ENCODE assay signal across 32 cellular contexts in genomic region chr12:132926417-132926833, GRCh38. TPM values are rescaled to one million over a fixed set of nuclear protein-coding genes. Genes with fewer than 3 reads are reported as not detected.
DNase-seq lines count a peak whose midpoint lies in the region; ATAC-seq and TF ChIP-seq lines count a peak whose summit lies in the region.
"Had no signal": no experiment of that assay in that cellular context is flagged by ENCODE, and none has a peak within 500 bp of the region (broad histone marks: within the 10 kb centered on the region; RNA-seq: fewer than 3 reads in every experiment).

No MANE protein-coding gene starts in this region.

- H3K36me3 ChIP-seq in iPS-18a (ENCODE audit: control insufficient read depth, low read depth, low read length): peaks cover 3% of the 10 kb centered on the region
- peaks cover 42 to 60% (median 48%) of the 10 kb centered on the region in 3 donors for H3K36me3 ChIP-seq in skeletal muscle tissue (ENCODE audit: control insufficient read depth in 3 of 3, insufficient read depth in 3 of 3, low read length in 3 of 3)

- intact Hi-C loops in Calu3 (cut with micrococcal nuclease; ENCODE audit: unreplicated experiment): no loop called here

- no peak overlapping the region for H3K4me3 Mint-ChIP-seq in Calu3 (ENCODE audit: low read depth, unreplicated experiment)
- H3K4me3 Mint-ChIP-seq: activated CD4-positive, alpha-beta memory T cell treated with anti-CD3 and anti-CD28 coated beads for 36 hours; central memory CD8-positive, alpha-beta T cell; stimulated activated effector memory CD8-positive, alpha-beta T cell treated with anti-CD3 and anti-CD28 coated beads, Interleukin-12 subunit alpha, Interleukin-12 subunit beta, amount 100 ng/mL, for 72 hours had no signal

- no peaks in the 10 kb centered on the region for H3K27me3 Mint-ChIP-seq in Calu3 (ENCODE audit: unreplicated experiment)
- H3K27me3 Mint-ChIP-seq: activated CD4-positive, alpha-beta memory T cell treated with anti-CD3 and anti-CD28 coated beads for 36 hours; central memory CD8-positive, alpha-beta T cell; naive B cell had no signal

- H3K4me3 ChIP-seq in astrocyte of the spinal cord (ENCODE audit: low read depth, low read length) (no peak overlapping the region), iPS-18a (ENCODE audit: low read length) (peak overlapping the region; percentile 4), skeletal muscle tissue (ENCODE audit: low read length in 3 of 3) (peak overlapping the region in 2 of 3 donors; percentile 9 to 44)
- H3K4me3 ChIP-seq: body of pancreas, dorsolateral prefrontal cortex, gastroesophageal sphincter, prostate gland had no signal

- no peaks in the 10 kb centered on the region for H3K4me1 ChIP-seq in iPS-18a (ENCODE audit: control insufficient read depth, low read depth, low read length)
- no peaks in the 10 kb centered on the region for H3K4me1 ChIP-seq in skeletal muscle tissue (ENCODE audit: control insufficient read depth in 3 of 3, insufficient read depth in 3 of 3, low read length in 3 of 3)
- H3K4me1 ChIP-seq: body of pancreas, Caco-2, gastroesophageal sphincter, prostate gland had no signal

- no peak for ATAC-seq in HG03175 (IDR thresholded peaks at IDR 0.05; ENCODE audit: unreplicated experiment)
- ATAC-seq: body of pancreas; gastroesophageal sphincter; left lobe of liver; Right ventricle myocardium inferior; stimulated activated effector memory CD8-positive, alpha-beta T cell treated with anti-CD3 and anti-CD28 coated beads, Interleukin-12 subunit alpha, Interleukin-12 subunit beta, amount 100 ng/mL, for 72 hours had no signal

- no peak for TF ChIP-seq CTCF in Calu3 (IDR thresholded peaks at IDR 0.05; ENCODE audit: unreplicated experiment)
- no peak for TF ChIP-seq CTCF in astrocyte of the spinal cord (IDR thresholded peaks at IDR 0.05; ENCODE audit: low read depth, low read length)

- peaks cover 46% of the 10 kb centered on the region for H3K9me3 Mint-ChIP-seq in Calu3 (ENCODE audit: low read depth, unreplicated experiment)

- no TSS peak for BruUV-seq in Calu3 (replicated peaks; lab: Mats Ljungman, UMichigan)

- no peak overlapping the region for H3K9ac ChIP-seq in iPS-18a (ENCODE audit: low read length)
- H3K9ac ChIP-seq in skeletal muscle tissue (ENCODE audit: low read depth in 1 of 3, low read length in 3 of 3): no peak overlapping the region

- in situ Hi-C loops in astrocyte of the spinal cord (cut with HindIII; ENCODE audit: low sequenced_read_pairs): no loop called here

- H3K36me3 Mint-ChIP-seq in Calu3 (ENCODE audit: insufficient read depth, unreplicated experiment): peaks cover 33% of the 10 kb centered on the region
- H3K36me3 Mint-ChIP-seq: stimulated activated effector memory CD8-positive, alpha-beta T cell treated with anti-CD3 and anti-CD28 coated beads, Interleukin-12 subunit alpha, Interleukin-12 subunit beta, amount 100 ng/mL, for 72 hours had no signal

- H3K27ac Mint-ChIP-seq in Calu3 (ENCODE audit: unreplicated experiment): peak overlapping the region; percentile 65
- H3K27ac Mint-ChIP-seq: activated CD4-positive, alpha-beta memory T cell treated with anti-CD3 and anti-CD28 coated beads for 36 hours; naive B cell; stimulated activated effector memory CD8-positive, alpha-beta T cell treated with anti-CD3 and anti-CD28 coated beads, Interleukin-12 subunit alpha, Interleukin-12 subunit beta, amount 100 ng/mL, for 72 hours had no signal

- CTCF ChIA-PET in Calu3 (lab: Charles Lee): no interaction called here

- H3K4me1 Mint-ChIP-seq in Calu3 (ENCODE audit: low read depth, unreplicated experiment): no peaks in the 10 kb centered on the region
- H3K4me1 Mint-ChIP-seq: central memory CD8-positive, alpha-beta T cell; naive B cell; stimulated activated effector memory CD8-positive, alpha-beta T cell treated with anti-CD3 and anti-CD28 coated beads, Interleukin-12 subunit alpha, Interleukin-12 subunit beta, amount 100 ng/mL, for 72 hours had no signal

- no peak overlapping the region for H3K27ac ChIP-seq in iPS-18a (ENCODE audit: low read length)
- H3K27ac ChIP-seq in skeletal muscle tissue (ENCODE audit: low read depth, low read length): no peak overlapping the region
- H3K27ac ChIP-seq: body of pancreas, C4-2B, dorsolateral prefrontal cortex, gastroesophageal sphincter, prostate gland had no signal

- no peak for DNase-seq in Calu3
- peak; percentile 29 for DNase-seq in astrocyte of the spinal cord (ENCODE audit: low read depth, low spot score)
- no peak for DNase-seq in NCI-H2081 treated with DMSO at 0.1 percent for 48 hours (lab: John Stamatoyannopoulos, UW)
- no peak for DNase-seq in LoVo (ENCODE audit: low spot score)
- DNase-seq: activated CD4-positive, alpha-beta memory T cell treated with anti-CD3 and anti-CD28 coated beads for 36 hours; activated CD4-positive, CD25-positive, alpha-beta regulatory T cell treated with anti-CD3 and anti-CD28 coated beads, Interleukin-2, amount 50 U/mL, for 72 hours; activated naive CD4-positive, alpha-beta T cell treated with Interleukin-2 at 50 U/mL for 16 hours; body of pancreas; Caco-2; DMS79 treated with DMSO at 0.1 percent for 48 hours; dorsolateral prefrontal cortex; GDM1; hippocampal formation; Kasumi-1; MV-4-11; naive B cell; NCI-H1436 treated with DMSO at 0.1 percent for 48 hours; NCI-H345; NCI-H69; stimulated activated CD4-positive, alpha-beta T cell treated with anti-CD3 and anti-CD28 coated beads, Interleukin-15, amount 100 ng/mL, for 24 hours; substantia nigra; trophoblast cell had no signal

- no peaks in the 10 kb centered on the region for H3K27me3 ChIP-seq in iPS-18a (ENCODE audit: control insufficient read depth, insufficient read depth, low read length)
- no peaks in the 10 kb centered on the region for H3K27me3 ChIP-seq in skeletal muscle tissue (ENCODE audit: control insufficient read depth in 3 of 3, insufficient read depth in 3 of 3, low read length in 3 of 3)
- H3K27me3 ChIP-seq: body of pancreas, dorsolateral prefrontal cortex, gastroesophageal sphincter had no signal

- H3K9me3 ChIP-seq in iPS-18a (ENCODE audit: control insufficient read depth, low read depth, low read length) (peaks cover 88% of the 10 kb centered on the region), skeletal muscle tissue (ENCODE audit: control insufficient read depth in 3 of 3, low read length in 3 of 3) (peaks cover 58 to 73% (median 71%) of the 10 kb centered on the region in 3 donors)

RNA-seq across cellular contexts. Expression of gene ZNF605, which starts 29.7 kb away (rescaled TPM):
- 31.1 and 32.8 TPM in 2 replicates for total RNA-seq in Calu3 (2022)
- 6.3 TPM for total RNA-seq in skeletal muscle tissue

RNA-seq across cellular contexts. Expression of gene CHFR, which starts 39.0 kb away (rescaled TPM):
- 47.2 and 49.5 TPM in 2 replicates for total RNA-seq in Calu3 (2022)
- 14.1 TPM for total RNA-seq in skeletal muscle tissue

RNA-seq across cellular contexts. Expression of gene ZNF26, which starts 59.7 kb away (rescaled TPM):
- total RNA-seq in Calu3 (2022) (25.3 and 28.5 TPM in 2 replicates), skeletal muscle tissue (8.4 TPM)
